ENCODE assay signal across 8 cellular contexts in genomic region chr11:35943761-35944502, GRCh38. TPM values are rescaled to one million over a fixed set of nuclear protein-coding genes. Genes with fewer than 3 reads are reported as not detected.
DNase-seq lines count a peak whose midpoint lies in the region; ATAC-seq and TF ChIP-seq lines count a peak whose summit lies in the region.

A gene with protein sequence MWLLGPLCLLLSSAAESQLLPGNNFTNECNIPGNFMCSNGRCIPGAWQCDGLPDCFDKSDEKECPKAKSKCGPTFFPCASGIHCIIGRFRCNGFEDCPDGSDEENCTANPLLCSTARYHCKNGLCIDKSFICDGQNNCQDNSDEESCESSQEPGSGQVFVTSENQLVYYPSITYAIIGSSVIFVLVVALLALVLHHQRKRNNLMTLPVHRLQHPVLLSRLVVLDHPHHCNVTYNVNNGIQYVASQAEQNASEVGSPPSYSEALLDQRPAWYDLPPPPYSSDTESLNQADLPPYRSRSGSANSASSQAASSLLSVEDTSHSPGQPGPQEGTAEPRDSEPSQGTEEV (plus strand): TSS chr11:35944062. CDS start chr11:35944099, 37 bp downstream.

- peak; percentile 49 for DNase-seq in GM12865 (ENCODE audit: low read depth)
- peak; percentile 39 for DNase-seq in NCI-H1694 treated with DMSO at 0.1 percent for 48 hours (lab: John Stamatoyannopoulos, UW)
- DNase-seq in activated B cell treated with CpG ODN at 0.5 μM for 24 hours, result peak; percentile 20
- DNase-seq in dedifferentiated amniotic fluid mesenchymal stem cell (ENCODE audit: extremely low spot score), result peak; percentile 90
- peak; percentile 66 to 70 for DNase-seq in left colon
- peak; percentile 72 for DNase-seq in stimulated activated CD4-positive, alpha-beta T cell treated with anti-CD3 and anti-CD28 coated beads, Interleukin-15, amount 100 ng/mL, for 24 hours
- DNase-seq in NAMALWA (ENCODE audit: low spot score), result no peak

- no peak within 1 kb of the TSS for H3K27ac Mint-ChIP-seq in activated B cell treated with CpG ODN at 0.5 μM for 24 hours

- no peaks in the 10 kb centered on the region for H3K9me3 Mint-ChIP-seq in activated B cell treated with CpG ODN at 0.5 μM for 24 hours

- intact Hi-C loops in activated B cell treated with CpG ODN at 0.5 μM for 24 hours (cut with micrococcal nuclease), result no loop called here
- intact Hi-C loops in left colon (cut with DNase I, micrococcal nuclease), result no loop called here

- H3K36me3 Mint-ChIP-seq in activated B cell treated with CpG ODN at 0.5 μM for 24 hours (ENCODE audit: low read depth), result no peaks in the 10 kb centered on the region

- ATAC-seq in HG02610 (IDR thresholded peaks at IDR 0.05; ENCODE audit: unreplicated experiment) (peak; percentile 80), activated B cell treated with CpG ODN at 0.5 μM for 24 hours (ENCODE audit: low read depth) (peak; percentile 78), left colon (peak; percentile 93)

- POLR2A ChIA-PET in activated B cell treated with CpG ODN at 0.5 μM for 24 hours (lab: Charles Lee), result no interaction called here

- peaks cover 31% of the 10 kb centered on the region for H3K27me3 Mint-ChIP-seq in activated B cell treated with CpG ODN at 0.5 μM for 24 hours

- no peak for TF ChIP-seq CTCF in GM12865 (IDR thresholded peaks at IDR 0.05; ENCODE audit: insufficient read depth, low read depth, low read length, missing control alignments)
- TF ChIP-seq CTCF in activated B cell treated with CpG ODN at 0.5 μM for 24 hours (IDR thresholded peaks at IDR 0.05), result no peak

- H3K4me3 ChIP-seq in GM12865 (ENCODE audit: low read depth, low read length), result peak within 1 kb of the TSS; percentile 48

- peak within 1 kb of the TSS; percentile 77 for H3K4me3 Mint-ChIP-seq in activated B cell treated with CpG ODN at 0.5 μM for 24 hours

- CTCF ChIA-PET in activated B cell treated with CpG ODN at 0.5 μM for 24 hours (lab: Charles Lee), result no interaction called here

- peaks cover 14% of the 10 kb centered on the region for H3K4me1 Mint-ChIP-seq in activated B cell treated with CpG ODN at 0.5 μM for 24 hours

RNA-seq across cellular contexts. Expression of the gene that starts here (rescaled TPM):
- total RNA-seq in activated B cell treated with CpG ODN at 0.5 μM for 24 hours, result not detected in 2 replicates
- total RNA-seq in left colon, result 1 to 10 TPM; 2.3 to 2.9 TPM

Comparison
In these comparisons a context has a peak if more than half of its experiments do, and no peak if none do; other contexts are left out.
1. Peak in DNase-seq and ATAC-seq in activated B cell treated with CpG ODN at 0.5 μM for 24 hours; RNA of the gene not detected or under 1 TPM.